ENCODE assay signal across 9 cellular contexts in the genomic region with DNA sequence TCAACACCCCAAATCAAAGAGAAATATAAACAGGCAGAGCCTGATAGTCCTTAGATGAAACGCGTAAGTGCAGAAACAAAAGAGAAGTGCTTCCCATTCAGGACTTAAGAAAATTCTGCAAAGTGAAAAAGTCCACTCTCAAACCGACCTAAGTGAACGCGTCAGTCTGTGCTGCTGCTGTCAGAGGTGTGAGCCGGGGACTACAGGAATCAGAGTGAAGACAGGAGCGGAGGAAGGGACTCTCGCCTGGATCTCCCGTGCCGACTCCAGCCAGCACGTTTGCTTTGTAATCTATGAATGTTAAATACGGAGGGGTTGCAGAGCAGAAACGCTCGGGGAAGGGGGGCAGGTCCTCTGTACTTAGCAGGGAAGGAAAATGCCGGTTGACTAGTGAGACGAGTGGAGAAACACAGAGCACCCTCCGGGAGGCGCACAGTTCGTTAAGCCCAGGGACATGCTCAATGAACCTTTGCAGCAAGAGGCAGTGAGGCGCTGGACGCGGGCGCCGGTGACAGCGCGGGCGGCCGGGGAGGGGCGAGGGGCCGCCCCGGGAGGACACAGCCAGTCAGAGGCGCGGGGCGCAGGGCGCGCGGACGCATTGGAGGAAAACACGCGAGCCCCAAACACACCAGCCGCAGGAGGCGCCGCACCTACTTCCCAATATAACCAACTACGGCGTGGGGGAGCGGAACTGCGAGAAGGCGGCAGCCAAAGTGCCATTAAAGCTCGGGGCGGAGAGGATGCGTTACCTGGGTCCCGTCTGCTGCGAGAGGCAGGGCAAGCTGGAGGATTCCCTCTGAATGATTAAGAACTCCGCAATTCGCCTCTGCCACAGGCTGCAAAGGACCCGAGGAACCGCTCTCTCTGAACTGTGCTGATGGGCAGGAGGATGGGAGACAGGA. TPM values are rescaled to one million over a fixed set of nuclear protein-coding genes. Genes with fewer than 3 reads are reported as not detected.
A peak's percentile ranks its signal among the peaks of the same experiment; 100 is the strongest.
DNase-seq lines count a peak whose midpoint lies in the region; ATAC-seq and TF ChIP-seq lines count a peak whose summit lies in the region.
"Had no signal": no experiment of that assay in that cellular context is flagged by ENCODE, and none has a peak within 500 bp of the region (broad histone marks: within the 10 kb centered on the region; RNA-seq: fewer than 3 reads in every experiment).

A gene (plus strand): TSS at position 626 of the 902 bp plus-strand sequence.

- peak within 1 kb of the TSS; percentile 32 for H3K4me2 ChIP-seq in fibroblast of lung (ENCODE audit: extremely low read depth, insufficient read depth, low read length)

- H3K27me3 ChIP-seq in WERI-Rb-1 (ENCODE audit: insufficient read depth, low read depth, severe bottlenecking), result no peaks in the 10 kb centered on the region
- no peaks in the 10 kb centered on the region for H3K27me3 ChIP-seq in fibroblast of lung (ENCODE audit: control insufficient read depth, insufficient read depth, low read length)
- H3K27me3 ChIP-seq in naive thymus-derived CD4-positive, alpha-beta T cell (ENCODE audit: control insufficient read depth in 2 of 2, insufficient read depth in 2 of 2, low read length in 2 of 2), result peaks cover 0 to 6% of the 10 kb centered on the region in 2 donors

- H3K27ac ChIP-seq in WERI-Rb-1 (peak within 1 kb of the TSS; percentile 33), fibroblast of lung (ENCODE audit: insufficient read depth, low read length) (no peak within 1 kb of the TSS)
- H3K27ac ChIP-seq in naive thymus-derived CD4-positive, alpha-beta T cell (ENCODE audit: low read depth, low read length), result no peak within 1 kb of the TSS

- H3K9me3 Mint-ChIP-seq in naive thymus-derived CD4-positive, alpha-beta T cell, result peaks cover 0 to 1% (median 0%) of the 10 kb centered on the region in 11 donors

- TF ChIP-seq CTCF in WERI-Rb-1 (IDR thresholded peaks at IDR 0.05; ENCODE audit: low read depth, low read length) (peak; percentile 35; the same call in 1 of the 2 replicates), fibroblast of lung (conservative IDR thresholded peaks at IDR 0.05 in 1 of 2, IDR thresholded peaks at IDR 0.05 in 1 of 2; ENCODE audit: low read depth in 1 of 2, low read length in 2 of 2) (peak in 1 of 2 donors; percentile 7)

- intact Hi-C loops in Right ventricle myocardium inferior (cut with DNase I) (no loop called here), cardiac septum (cut with DNase I) (no loop called here)
- intact Hi-C loops in naive thymus-derived CD4-positive, alpha-beta T cell (cut with micrococcal nuclease), result no loop called here

- H3K4me3 Mint-ChIP-seq in naive thymus-derived CD4-positive, alpha-beta T cell, result peak within 1 kb of the TSS; percentile 30 to 79 (median 62)

- H3K36me3 ChIP-seq in WERI-Rb-1 (no peaks in the 10 kb centered on the region), fibroblast of lung (ENCODE audit: control insufficient read depth, insufficient read depth, low read length) (no peaks in the 10 kb centered on the region)
- no peaks in the 10 kb centered on the region for H3K36me3 ChIP-seq in naive thymus-derived CD4-positive, alpha-beta T cell (ENCODE audit: control insufficient read depth in 2 of 3, insufficient read depth in 3 of 3, low read length in 3 of 3)

- H3K9ac ChIP-seq in fibroblast of lung (ENCODE audit: insufficient read depth, low read length), result no peak within 1 kb of the TSS

- H3K4me3 ChIP-seq in WERI-Rb-1 (ENCODE audit: low read depth, low read length), result peak within 1 kb of the TSS; percentile 79
- peak within 1 kb of the TSS in 2 of 4 experiments; percentile 32 to 56 for H3K4me3 ChIP-seq in fibroblast of lung (replicated peaks in 1 of 4; ENCODE audit: control extremely low read depth in 1 of 4, insufficient read depth in 1 of 4, low read depth in 3 of 4, low read length in 4 of 4)
- H3K4me3 ChIP-seq in naive thymus-derived CD4-positive, alpha-beta T cell (ENCODE audit: low read length), result no peak within 1 kb of the TSS

- no peaks in the 10 kb centered on the region for H3K79me2 ChIP-seq in fibroblast of lung (ENCODE audit: control insufficient read depth, insufficient read depth, low read length)

- H3K9me3 ChIP-seq in WERI-Rb-1 (ENCODE audit: severe bottlenecking), result no peaks in the 10 kb centered on the region
- H3K9me3 ChIP-seq in fibroblast of lung (ENCODE audit: control insufficient read depth, insufficient read depth, low read depth, low read length), result no peaks in the 10 kb centered on the region
- H3K9me3 ChIP-seq in naive thymus-derived CD4-positive, alpha-beta T cell (ENCODE audit: control insufficient read depth in 2 of 3, low read length in 3 of 3), result no peaks in the 10 kb centered on the region

- ATAC-seq in Right ventricle myocardium inferior (peak; percentile 77), GM21526 (IDR thresholded peaks at IDR 0.05; ENCODE audit: low FRiP score, unreplicated experiment) (no peak)
- peak; percentile 50 for ATAC-seq in naive thymus-derived CD4-positive, alpha-beta T cell

- CTCF ChIA-PET in naive thymus-derived CD4-positive, alpha-beta T cell (lab: Charles Lee), result no interaction called here

- no peaks in the 10 kb centered on the region for H3K36me3 Mint-ChIP-seq in naive thymus-derived CD4-positive, alpha-beta T cell

- H3K4me1 ChIP-seq in fibroblast of lung (ENCODE audit: control insufficient read depth, extremely low read depth, insufficient read depth, low read length), result no peaks in the 10 kb centered on the region
- no peaks in the 10 kb centered on the region for H3K4me1 ChIP-seq in naive thymus-derived CD4-positive, alpha-beta T cell (ENCODE audit: control insufficient read depth in 2 of 2, insufficient read depth in 2 of 2, low read length in 2 of 2)

- no peaks in the 10 kb centered on the region for H4K20me1 ChIP-seq in fibroblast of lung (ENCODE audit: control insufficient read depth, extremely low read depth, insufficient read depth, low read length)

- H3K27me3 Mint-ChIP-seq in naive thymus-derived CD4-positive, alpha-beta T cell, result peaks cover 26 to 61% (median 34%) of the 10 kb centered on the region in 5 donors

- peaks cover 5 to 24% (median 12%) of the 10 kb centered on the region in 7 donors for H3K4me1 Mint-ChIP-seq in naive thymus-derived CD4-positive, alpha-beta T cell

- POLR2A ChIA-PET in naive thymus-derived CD4-positive, alpha-beta T cell (lab: Charles Lee), result no interaction called here

- H3K27ac Mint-ChIP-seq in naive thymus-derived CD4-positive, alpha-beta T cell, result peak within 1 kb of the TSS in 1 of 9 donors; percentile 52

- DNase-seq in Right ventricle myocardium inferior (ENCODE audit: missing footprints), result peak; percentile 74
- no peak for DNase-seq in cardiac septum (ENCODE audit: low spot score)
- peak; percentile 77 for DNase-seq in NCI-H1105 (lab: John Stamatoyannopoulos, UW)
- DNase-seq in WERI-Rb-1, result peak; percentile 87
- peak; percentile 20 to 42 for DNase-seq in fibroblast of lung (ENCODE audit: low read depth in 2 of 2)
- peak in 6 of 9 donors; percentile 3 to 24 (median 6) for DNase-seq in naive thymus-derived CD4-positive, alpha-beta T cell
- no peak for DNase-seq in stimulated activated naive CD4-positive, alpha-beta T cell treated with Interleukin-2 at 50 U/mL for 16 hours (lab: John Stamatoyannopoulos, UW)

- peak within 1 kb of the TSS; percentile 53 for H2AFZ ChIP-seq in fibroblast of lung (ENCODE audit: low read length)

RNA-seq across cellular contexts. Expression of the gene that starts here (rescaled TPM):
- total RNA-seq in Right ventricle myocardium inferior (not detected), cardiac septum (not detected), fibroblast of lung (not detected in 2 replicates)
- polyA plus RNA-seq in fibroblast of lung, result 0.17 TPM in 1 of 2 replicates, not detected in the other
- polyA plus RNA-seq in fibroblast of lung (2012), result not detected in 2 replicates
- polyA minus RNA-seq in fibroblast of lung (ENCODE audit: low replicate concordance), result not detected in 2 replicates
- total RNA-seq in naive thymus-derived CD4-positive, alpha-beta T cell, result not detected
- not detected for polyA plus RNA-seq in naive thymus-derived CD4-positive, alpha-beta T cell
- polyA plus RNA-seq: urinary bladder had no signal

Comparison
In these comparisons a context has a peak if more than half of its experiments do, and no peak if none do; other contexts are left out.
1. Peak in DNase-seq and ATAC-seq in Right ventricle myocardium inferior; RNA of the gene not detected or under 1 TPM.
2. Peak in DNase-seq and H3K4me2 ChIP-seq in fibroblast of lung; RNA of the gene not detected or under 1 TPM.
3. Peak in DNase-seq and ATAC-seq in naive thymus-derived CD4-positive, alpha-beta T cell; RNA of the gene not detected or under 1 TPM.
4. DNase-seq: peak in NCI-H1105 (single experiment) and WERI-Rb-1 (single experiment); none in cardiac septum (single experiment) and stimulated activated naive CD4-positive, alpha-beta T cell treated with Interleukin-2 at 50 U/mL for 16 hours (single experiment).